9 cellular contexts compared by ENCODE assay signal in the genomic region with DNA sequence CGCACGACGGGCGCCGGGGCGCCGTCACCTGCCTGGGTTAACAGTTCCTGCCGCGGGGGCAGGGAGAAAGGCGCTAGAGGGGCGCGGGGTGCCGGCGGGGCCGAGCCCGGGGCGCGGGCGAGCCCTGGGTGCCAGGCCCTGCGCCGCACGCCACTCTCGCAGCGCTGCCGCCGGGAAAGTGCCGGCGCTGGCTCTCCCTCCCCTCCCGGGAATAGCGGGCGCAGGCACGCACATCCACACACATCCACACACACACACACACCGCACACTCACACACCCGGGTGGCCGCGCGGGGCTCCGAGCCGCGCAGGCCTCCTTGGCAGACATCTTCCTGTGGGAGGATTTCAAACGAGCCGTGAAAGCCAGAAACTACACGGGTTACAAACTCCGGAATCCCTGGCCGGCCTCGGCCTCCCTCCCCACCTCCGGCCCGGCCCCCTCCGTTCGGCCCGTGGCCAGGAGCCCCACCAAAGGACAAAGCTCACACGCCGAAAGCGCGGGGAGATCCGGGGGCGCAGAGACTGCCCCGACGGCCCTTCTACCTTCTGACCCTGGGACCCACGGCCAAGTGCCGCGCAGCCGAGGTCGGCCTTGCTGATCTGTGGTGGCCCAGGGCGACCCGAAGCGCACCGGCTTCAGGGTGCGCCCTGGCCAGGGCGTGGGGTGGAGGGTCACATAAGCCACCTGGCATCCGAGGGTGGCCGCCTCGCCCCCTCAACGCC.
DNase-seq lines count a peak whose midpoint lies in the region; ATAC-seq and TF ChIP-seq lines count a peak whose summit lies in the region.
"Had no signal": no experiment of that assay in that cellular context is flagged by ENCODE, and none has a peak within 500 bp of the region (broad histone marks: within the 10 kb centered on the region; RNA-seq: fewer than 3 reads in every experiment).

No MANE protein-coding gene starts in this region.

- TF ChIP-seq RAD21 in neural cell (conservative IDR thresholded peaks at IDR 0.05) = no peak

- peaks cover 27 to 42% (median 35%) of the 10 kb centered on the region in 11 experiments for H3K9me3 ChIP-seq in BLaER1 treated with 17β-estradiol and CSF1 and Interleukin-3, amounts not matched to agents 10 nM and 100 nM (replicated peaks in 1 of 11)
- H3K9me3 ChIP-seq in WERI-Rb-1 (ENCODE audit: severe bottlenecking) (no peaks in the 10 kb centered on the region), endodermal cell (ENCODE audit: control insufficient read depth, low read length) (no peaks in the 10 kb centered on the region), neural cell (ENCODE audit: low read length) (no peaks in the 10 kb centered on the region)

- TF ChIP-seq EP300 in neural cell (conservative IDR thresholded peaks at IDR 0.05; ENCODE audit: poor library complexity, severe bottlenecking) = no peak

- no peaks in the 10 kb centered on the region for H3K9me2 ChIP-seq in neural cell (ENCODE audit: insufficient read depth, low read length)

- CTCF ChIA-PET in RWPE1 (lab: Yijun Ruan, JAX) = no interaction called here

- peaks cover 3% of the 10 kb centered on the region for H3K9me3 Mint-ChIP-seq in endodermal cell

- WGBS in endodermal cell (ENCODE audit: insufficient coverage in 1 of 2, insufficient read length in 1 of 2), 2 experiments = 7% methylated on average over 72 of the region's 74 CpGs; no CpG with 5 or more reads in 1 of the 2 experiments

- no peak for DNase-seq in WERI-Rb-1
- DNase-seq in endodermal cell = peak; percentile 74
- no peak for DNase-seq in effector CD4-positive, alpha-beta T cell
- DNase-seq in RWPE1 (ENCODE audit: low spot score) = no peak

- H3K27ac ChIP-seq in BLaER1 treated with 17β-estradiol and CSF1 and Interleukin-3, amounts not matched to agents 10 nM and 100 nM = no peak overlapping the region
- H3K27ac ChIP-seq in WERI-Rb-1 (no peak overlapping the region), endodermal cell (ENCODE audit: low read depth, low read length) (no peak overlapping the region), neural cell (ENCODE audit: low read length) (no peak overlapping the region), RWPE1 (no peak overlapping the region)

- peaks cover 47% of the 10 kb centered on the region for H3K4me1 Mint-ChIP-seq in endodermal cell

- peaks cover 0 to 5% (median 0%) of the 10 kb centered on the region in 11 experiments; a peak in 4 of 22 replicates for H4K20me1 ChIP-seq in BLaER1 treated with 17β-estradiol and CSF1 and Interleukin-3, amounts not matched to agents 10 nM and 100 nM
- no peaks in the 10 kb centered on the region for H4K20me1 ChIP-seq in neural cell (ENCODE audit: insufficient read depth)

- H3K4me3 ChIP-seq in BLaER1 treated with 17β-estradiol and CSF1 and Interleukin-3, amounts not matched to agents 10 nM and 100 nM = peak overlapping the region; percentile 26 to 59 (median 46)
- H3K4me3 ChIP-seq in WERI-Rb-1 (ENCODE audit: low read depth, low read length) (peak overlapping the region; percentile 20), endodermal cell (ENCODE audit: low read length) (peak overlapping the region; percentile 53), neural cell (ENCODE audit: low read length) (peak overlapping the region; percentile 49)
- H3K4me3 ChIP-seq: lung had no signal

- ATAC-seq in HG03571 (IDR thresholded peaks at IDR 0.05; ENCODE audit: unreplicated experiment) = no peak
- no peak for ATAC-seq in HG02623 (IDR thresholded peaks at IDR 0.05; ENCODE audit: unreplicated experiment)

- H3K36me3 ChIP-seq in BLaER1 treated with 17β-estradiol and CSF1 and Interleukin-3, amounts not matched to agents 10 nM and 100 nM = no peaks in the 10 kb centered on the region
- no peaks in the 10 kb centered on the region for H3K36me3 ChIP-seq in WERI-Rb-1
- H3K36me3 ChIP-seq in endodermal cell (ENCODE audit: control insufficient read depth, insufficient read depth, low read length) = no peaks in the 10 kb centered on the region
- H3K36me3 ChIP-seq in neural cell (ENCODE audit: insufficient read depth, low read length) = no peaks in the 10 kb centered on the region

- peaks cover 73% of the 10 kb centered on the region for H3K27me3 Mint-ChIP-seq in endodermal cell (ENCODE audit: insufficient read depth)

- H3K79me2 ChIP-seq in neural cell (replicated peaks; ENCODE audit: insufficient read depth, low read length) = no peaks in the 10 kb centered on the region

- peaks cover 62 to 73% (median 69%) of the 10 kb centered on the region in 11 experiments for H3K27me3 ChIP-seq in BLaER1 treated with 17β-estradiol and CSF1 and Interleukin-3, amounts not matched to agents 10 nM and 100 nM
- H3K27me3 ChIP-seq in WERI-Rb-1 (ENCODE audit: insufficient read depth, low read depth, severe bottlenecking) (peaks cover 66% of the 10 kb centered on the region), endodermal cell (ENCODE audit: control insufficient read depth, insufficient read depth, low read length, poor library complexity, severe bottlenecking) (peaks cover 41% of the 10 kb centered on the region), neural cell (ENCODE audit: insufficient read depth, low read depth, low read length) (peaks cover 55% of the 10 kb centered on the region)

- peak overlapping the region; percentile 60 for H3K4me3 Mint-ChIP-seq in endodermal cell

- POLR2A ChIA-PET in RWPE1 (lab: Yijun Ruan, JAX; ENCODE audit: low non-redundant PET) = no interaction called here

- peaks cover 31 to 69% (median 66%) of the 10 kb centered on the region in 10 experiments for H3K4me1 ChIP-seq in BLaER1 treated with 17β-estradiol and CSF1 and Interleukin-3, amounts not matched to agents 10 nM and 100 nM
- peaks cover 6% of the 10 kb centered on the region for H3K4me1 ChIP-seq in endodermal cell (ENCODE audit: control insufficient read depth, insufficient read depth, low read length)

- H3K4me2 ChIP-seq in BLaER1 treated with 17β-estradiol and CSF1 and Interleukin-3, amounts not matched to agents 10 nM and 100 nM = peak overlapping the region; percentile 55 to 84 (median 79)
- H3K4me2 ChIP-seq in neural cell (ENCODE audit: low read length) = no peak overlapping the region

- no peak for TF ChIP-seq CTCF in WERI-Rb-1 (IDR thresholded peaks at IDR 0.05; ENCODE audit: low read depth, low read length)
- TF ChIP-seq CTCF in endodermal cell (conservative IDR thresholded peaks at IDR 0.05) = no peak
- TF ChIP-seq CTCF in neural cell (IDR thresholded peaks at IDR 0.05; ENCODE audit: poor library complexity, severe bottlenecking) = no peak
- TF ChIP-seq CTCF in RWPE1 (conservative IDR thresholded peaks at IDR 0.05; ENCODE audit: low read depth) = no peak

- no peaks in the 10 kb centered on the region for H3F3A ChIP-seq in neural cell (ENCODE audit: insufficient read depth, low read length, poor library complexity, severe bottlenecking)

- no peaks in the 10 kb centered on the region for H3K36me3 Mint-ChIP-seq in endodermal cell (ENCODE audit: low read depth)

- H3K9ac ChIP-seq in BLaER1 treated with 17β-estradiol and CSF1 and Interleukin-3, amounts not matched to agents 10 nM and 100 nM = peak overlapping the region in 6 of 11 experiments; percentile 15 to 59 (median 38); a peak in 8 of 22 replicates
- H3K9ac ChIP-seq in endodermal cell (ENCODE audit: extremely low read depth, low read length, poor library complexity, severe bottlenecking) = no peak overlapping the region
- H3K9ac ChIP-seq in neural cell (ENCODE audit: low read length) = no peak overlapping the region

- H3K27ac Mint-ChIP-seq in endodermal cell = no peak overlapping the region

- no peak overlapping the region for H2AFZ ChIP-seq in neural cell (ENCODE audit: low read depth, low read length)

TF ChIP-seq in neural cell, 6 proteins besides CTCF, POLR2A, EP300 and RAD21:
- TF ChIP-seq TAF1 (IDR thresholded peaks at IDR 0.05; ENCODE audit: low read depth) (no peak), EZH2 (IDR thresholded peaks at IDR 0.05; ENCODE audit: borderline replicate concordance, insufficient read depth, low read length, poor library complexity, severe bottlenecking) (no peak), SMC3 (conservative IDR thresholded peaks at IDR 0.05; ENCODE audit: poor library complexity) (no peak), MXI1 (conservative IDR thresholded peaks at IDR 0.05; ENCODE audit: poor library complexity, severe bottlenecking) (no peak), POLR2AphosphoS5 (IDR thresholded peaks at IDR 0.05) (no peak)
- TF ChIP-seq, protein P1, sequence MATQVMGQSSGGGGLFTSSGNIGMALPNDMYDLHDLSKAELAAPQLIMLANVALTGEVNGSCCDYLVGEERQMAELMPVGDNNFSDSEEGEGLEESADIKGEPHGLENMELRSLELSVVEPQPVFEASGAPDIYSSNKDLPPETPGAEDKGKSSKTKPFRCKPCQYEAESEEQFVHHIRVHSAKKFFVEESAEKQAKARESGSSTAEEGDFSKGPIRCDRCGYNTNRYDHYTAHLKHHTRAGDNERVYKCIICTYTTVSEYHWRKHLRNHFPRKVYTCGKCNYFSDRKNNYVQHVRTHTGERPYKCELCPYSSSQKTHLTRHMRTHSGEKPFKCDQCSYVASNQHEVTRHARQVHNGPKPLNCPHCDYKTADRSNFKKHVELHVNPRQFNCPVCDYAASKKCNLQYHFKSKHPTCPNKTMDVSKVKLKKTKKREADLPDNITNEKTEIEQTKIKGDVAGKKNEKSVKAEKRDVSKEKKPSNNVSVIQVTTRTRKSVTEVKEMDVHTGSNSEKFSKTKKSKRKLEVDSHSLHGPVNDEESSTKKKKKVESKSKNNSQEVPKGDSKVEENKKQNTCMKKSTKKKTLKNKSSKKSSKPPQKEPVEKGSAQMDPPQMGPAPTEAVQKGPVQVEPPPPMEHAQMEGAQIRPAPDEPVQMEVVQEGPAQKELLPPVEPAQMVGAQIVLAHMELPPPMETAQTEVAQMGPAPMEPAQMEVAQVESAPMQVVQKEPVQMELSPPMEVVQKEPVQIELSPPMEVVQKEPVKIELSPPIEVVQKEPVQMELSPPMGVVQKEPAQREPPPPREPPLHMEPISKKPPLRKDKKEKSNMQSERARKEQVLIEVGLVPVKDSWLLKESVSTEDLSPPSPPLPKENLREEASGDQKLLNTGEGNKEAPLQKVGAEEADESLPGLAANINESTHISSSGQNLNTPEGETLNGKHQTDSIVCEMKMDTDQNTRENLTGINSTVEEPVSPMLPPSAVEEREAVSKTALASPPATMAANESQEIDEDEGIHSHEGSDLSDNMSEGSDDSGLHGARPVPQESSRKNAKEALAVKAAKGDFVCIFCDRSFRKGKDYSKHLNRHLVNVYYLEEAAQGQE (IDR thresholded peaks at IDR 0.05; ENCODE audit: borderline replicate concordance) = no peak
TF ChIP-seq in neural cell: peak in this region for 0.

Comparison
In these comparisons a context has a peak if more than half of its experiments do, and no peak if none do; other contexts are left out.
1. H3K9ac ChIP-seq: peak in BLaER1 treated with 17β-estradiol and CSF1 and Interleukin-3, amounts not matched to agents 10 nM and 100 nM (6 of 11); none in endodermal cell (single experiment) and neural cell (single experiment).
2. Peak in every context shown above with its lines, with median percentiles within 50 percentile points of each other: H3K4me3 ChIP-seq.